20 cellular contexts compared by ENCODE assay signal in genomic region chr19:37885392-37885791, GRCh38. TPM values are rescaled to one million over a fixed set of nuclear protein-coding genes. Genes with fewer than 3 reads are reported as not detected.
"Had no signal": no experiment of that assay in that cellular context is flagged by ENCODE, and none has a peak within 500 bp of the region (broad histone marks: within the 10 kb centered on the region; RNA-seq: fewer than 3 reads in every experiment).

No MANE protein-coding gene starts in this region.

- H3K27me3 ChIP-seq: right atrium auricular region, suprapubic skin, thyroid gland had no signal

- ATAC-seq: effector memory CD8-positive, alpha-beta T cell; naive thymus-derived CD4-positive, alpha-beta T cell; psoas muscle; stimulated activated naive CD8-positive, alpha-beta T cell treated with anti-CD3 and anti-CD28 coated beads, Interleukin-15, Interleukin-2, amounts not matched to agents 100 U/mL and 50 U/mL, for 24 hours had no signal

- H3K9me3 ChIP-seq: thyroid gland had no signal

- H3K4me3 ChIP-seq: hepatocyte, psoas muscle, right atrium auricular region, smooth muscle cell, suprapubic skin, thyroid gland had no signal

- H3K36me3 ChIP-seq: right atrium auricular region, suprapubic skin, thyroid gland had no signal

- H3K4me2 ChIP-seq: hepatocyte, smooth muscle cell had no signal

- H3K79me2 ChIP-seq: hepatocyte, parathyroid adenoma had no signal

- H2AFZ ChIP-seq: hepatocyte, parathyroid adenoma had no signal

- DNase-seq: effector memory CD8-positive, alpha-beta T cell; foreskin melanocyte; head of caudate nucleus; mammary epithelial cell; naive thymus-derived CD4-positive, alpha-beta T cell; nephron progenitor cell; psoas muscle; stimulated activated CD4-positive, alpha-beta T cell treated with anti-CD3 and anti-CD28 coated beads, Interleukin-2, amount 100 ng/mL, for 48 hours; stimulated activated naive CD8-positive, alpha-beta T cell treated with anti-CD3 and anti-CD28 coated beads, Interleukin-15, Interleukin-2, amounts not matched to agents 100 U/mL and 50 U/mL, for 24 hours; thyroid gland had no signal

- H3K9ac ChIP-seq: parathyroid adenoma had no signal

- H3K4me1 ChIP-seq: parathyroid adenoma, psoas muscle, right atrium auricular region, suprapubic skin had no signal

- H3K27ac ChIP-seq: hepatocyte, parathyroid adenoma, psoas muscle, right atrium auricular region, suprapubic skin, thyroid gland had no signal

RNA-seq across cellular contexts. Expression of gene WDR87, which starts 21.0 kb away (rescaled TPM):
- total RNA-seq: epithelial cell of proximal tubule; hepatocyte; kidney epithelial cell; liver; mammary epithelial cell; mesenteric fat pad; naive thymus-derived CD4-positive, alpha-beta T cell; omental fat pad; psoas muscle; right atrium auricular region; smooth muscle cell; suprapubic skin had no signal
- polyA plus RNA-seq: hepatocyte; liver; mammary epithelial cell; naive thymus-derived CD4-positive, alpha-beta T cell; smooth muscle cell had no signal
